ENCODE assay signal across 15 cellular contexts in genomic region chr11:46298699-46299424, GRCh38. TPM values are rescaled to one million over a fixed set of nuclear protein-coding genes. Genes with fewer than 3 reads are reported as not detected.
A peak's percentile ranks its signal among the peaks of the same experiment; 100 is the strongest.
DNase-seq lines count a peak whose midpoint lies in the region; TF ChIP-seq lines count a peak whose summit lies in the region.
"Had no signal": no experiment of that assay in that cellular context is flagged by ENCODE, and none has a peak within 500 bp of the region (broad histone marks: within the 10 kb centered on the region; RNA-seq: fewer than 3 reads in every experiment).

No MANE protein-coding gene starts in this region.

- intact Hi-C loops in breast epithelium (cut with DNase I; ENCODE audit: low total_unique reads), result no loop called here

- peak overlapping the region; percentile 45 to 74 for H3K27ac ChIP-seq in breast epithelium
- H3K27ac ChIP-seq: SK-N-MC, upper lobe of right lung had no signal

- H3K4me1 ChIP-seq in breast epithelium, result no peaks in the 10 kb centered on the region

- H3K27me3 Mint-ChIP-seq in mesothelial cell of epicardium (ENCODE audit: low read depth), result no peaks in the 10 kb centered on the region

- no peak overlapping the region for H3K4me3 Mint-ChIP-seq in mesothelial cell of epicardium
- H3K4me3 Mint-ChIP-seq: CD8-positive, alpha-beta T cell had no signal

- H3K36me3 ChIP-seq in BJ (ENCODE audit: control insufficient read depth, insufficient read depth, low read length) (peaks cover 12% of the 10 kb centered on the region), breast epithelium (no peaks in the 10 kb centered on the region)
- H3K36me3 ChIP-seq: upper lobe of right lung had no signal

- TF ChIP-seq CTCF in BJ (IDR thresholded peaks at IDR 0.05; ENCODE audit: insufficient read depth, low read depth, low read length), result no peak
- no peak for TF ChIP-seq CTCF in breast epithelium (IDR thresholded peaks at IDR 0.05)
- TF ChIP-seq CTCF in mesothelial cell of epicardium (IDR thresholded peaks at IDR 0.05; ENCODE audit: unreplicated experiment), result no peak

- H3K27me3 ChIP-seq in BJ (ENCODE audit: control insufficient read depth, insufficient read depth, low read length), result no peaks in the 10 kb centered on the region
- H3K27me3 ChIP-seq in breast epithelium, result no peaks in the 10 kb centered on the region

- CTCF ChIA-PET in BJ (lab: Yijun Ruan, JAX), result interaction anchor here (1.4 to 6.7 kb wide), 5 partner anchors 12 to 58 kb away, joined by 4 to 115 read pairs (median 71); partner anchors contain the start of gene CREB3L1

- H3K9me3 Mint-ChIP-seq in mesothelial cell of epicardium, result no peaks in the 10 kb centered on the region
- H3K9me3 Mint-ChIP-seq: CD8-positive, alpha-beta T cell had no signal

- H3K27ac Mint-ChIP-seq in mesothelial cell of epicardium, result peak overlapping the region; percentile 15
- H3K27ac Mint-ChIP-seq: CD8-positive, alpha-beta T cell had no signal

- TF ChIP-seq POLR2A in breast epithelium (IDR thresholded peaks at IDR 0.05), result no peak

- peaks cover 3% of the 10 kb centered on the region for H3K36me3 Mint-ChIP-seq in mesothelial cell of epicardium
- H3K36me3 Mint-ChIP-seq: CD8-positive, alpha-beta T cell had no signal

- no peaks in the 10 kb centered on the region for H3K9me3 ChIP-seq in breast epithelium
- H3K9me3 ChIP-seq: upper lobe of right lung had no signal

- H3K4me3 ChIP-seq in BJ (ENCODE audit: low read depth, low read length) (no peak overlapping the region), breast epithelium (no peak overlapping the region)
- H3K4me3 ChIP-seq: SK-N-MC, upper lobe of right lung had no signal

- H3K4me1 Mint-ChIP-seq in mesothelial cell of epicardium, result peaks cover 33% of the 10 kb centered on the region

- DNase-seq in BJ (ENCODE audit: low read depth) (peak; percentile 58), MV-4-11 (lab: John Stamatoyannopoulos, UW) (peak; percentile 63), breast epithelium (ENCODE audit: low spot score in 2 of 2) (no peak), mesothelial cell of epicardium (ENCODE audit: low spot score in 2 of 2, unreplicated experiment in 2 of 2) (no peak), medulla oblongata (ENCODE audit: extremely low spot score) (no peak), NCI-H774 (lab: John Stamatoyannopoulos, UW) (no peak)
- DNase-seq in activated effector memory CD4-positive, alpha-beta T cell treated with anti-CD3 and anti-CD28 coated beads, Interleukin-2, amount 50 U/mL, for 16 hours, result no peak
- no peak for DNase-seq in activated CD4-positive, alpha-beta T cell treated with anti-CD3 and anti-CD28 coated beads, Interleukin-2, amount 50 U/mL, for 48 hours
- DNase-seq: activated CD4-positive, CD25-positive, alpha-beta regulatory T cell treated with anti-CD3 and anti-CD28 coated beads, Interleukin-2, amount 50 U/mL, for 72 hours; activated naive CD4-positive, alpha-beta T cell; CD8-positive, alpha-beta T cell; effector CD8-positive, alpha-beta T cell; NCI-H446 treated with DMSO at 0.1 percent for 48 hours; upper lobe of right lung had no signal

- POLR2A ChIA-PET in BJ (lab: Charles Lee), result interaction anchor here (0.6 to 0.7 kb wide), 2 partner anchors 8 to 182 kb away, joined by 4 read pairs; no protein-coding TSS in a partner anchor

RNA-seq across cellular contexts. Expression of gene CREB3L1, which starts 21.4 kb away (rescaled TPM):
- 21.5 and 39.4 TPM in 2 replicates for polyA plus RNA-seq in BJ (2011; rRNA removed)
- 55.4 and 125 TPM in 2 replicates for polyA minus RNA-seq in BJ (2011; rRNA and poly(A)+ RNA removed)
- total RNA-seq in breast epithelium (1 to 10 TPM; 1.6 to 5.1 (median 2.0) TPM), mesothelial cell of epicardium (34.5 to 43.0 TPM (median 36.3 TPM) in 3 replicates)
- total RNA-seq: CD8-positive, alpha-beta T cell had no signal

RNA-seq across cellular contexts. Expression of gene DGKZ, which starts 48.4 kb away (rescaled TPM):
- 16.3 and 31.7 TPM in 2 replicates for polyA plus RNA-seq in BJ (2011; rRNA removed)
- 34.9 and 35.4 TPM in 2 replicates for polyA minus RNA-seq in BJ (2011; rRNA and poly(A)+ RNA removed)
- total RNA-seq in breast epithelium (10 to 100 TPM; 42.3 to 46.5 (median 46.2) TPM), mesothelial cell of epicardium (46.3 to 50.6 TPM (median 46.5 TPM) in 3 replicates)

Comparison
In these comparisons a context has a peak if more than half of its experiments do, and no peak if none do; other contexts are left out.
1. DNase-seq: peak in BJ (single experiment) and MV-4-11 (single experiment); none in breast epithelium (0 of 2), mesothelial cell of epicardium (0 of 2), medulla oblongata (single experiment), activated effector memory CD4-positive, alpha-beta T cell treated with anti-CD3 and anti-CD28 coated beads, Interleukin-2, amount 50 U/mL, for 16 hours (single experiment), NCI-H774 (single experiment) and activated CD4-positive, alpha-beta T cell treated with anti-CD3 and anti-CD28 coated beads, Interleukin-2, amount 50 U/mL, for 48 hours (0 of 2).